ENCODE assay signal across 1 cellular context in the genomic region with DNA sequence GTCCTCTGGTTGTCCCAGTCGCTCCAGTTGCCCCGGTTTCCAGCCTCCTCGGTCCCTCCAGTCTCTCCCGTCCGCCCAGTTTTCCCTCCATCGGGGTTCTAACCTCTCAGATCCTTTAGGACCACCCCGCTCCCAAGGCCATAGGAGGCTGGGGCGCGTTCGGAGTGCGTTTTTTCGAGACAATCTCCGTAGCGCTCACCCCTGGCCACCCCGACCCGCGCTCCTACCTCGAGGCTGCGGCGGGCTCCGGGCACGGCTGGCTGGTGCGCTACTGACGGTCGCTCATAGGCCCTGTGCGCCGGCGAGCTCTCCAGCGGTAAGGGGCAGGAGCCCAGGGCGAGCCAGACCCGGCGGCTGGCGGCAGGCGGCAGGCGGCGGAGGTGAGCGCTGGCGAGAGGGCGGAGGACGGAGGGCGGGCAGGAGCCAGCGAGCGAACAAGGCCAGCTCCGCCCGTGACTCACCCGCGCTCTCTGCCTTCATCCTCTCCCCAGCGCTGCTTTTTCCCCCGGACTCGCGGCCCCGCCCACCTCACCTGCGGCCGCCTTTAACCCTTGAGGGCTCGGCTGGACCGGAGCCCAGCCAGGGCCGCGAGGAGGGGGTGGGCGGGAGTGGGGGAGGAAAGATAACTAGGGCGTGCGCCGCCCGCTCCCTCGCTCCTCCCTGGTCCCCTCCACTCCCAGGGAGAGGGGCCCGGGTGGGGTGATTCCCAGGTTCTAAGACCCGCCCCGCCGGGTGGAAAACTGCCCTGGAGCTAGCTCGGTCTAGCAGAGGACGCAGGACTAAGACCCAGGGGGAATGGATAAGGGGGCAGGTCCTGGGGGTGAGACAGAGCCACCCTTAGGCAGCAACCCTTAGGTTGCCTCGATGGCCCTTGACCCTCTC.
TF ChIP-seq lines count a peak whose summit lies in the region.

A gene (minus strand): TSS at position 472 of the 882 bp plus-strand sequence. CDS start 2,734 bp downstream, outside the sequence.

TF ChIP-seq in GM12878, 131 proteins besides CTCF, POLR2A, EP300 and RAD21 (continued from another document):
- TF ChIP-seq BHLHE40 (IDR thresholded peaks at IDR 0.05; ENCODE audit: borderline replicate concordance in 1 of 2, low read depth in 2 of 2, low read length in 1 of 2) = peak in 1 of 2 experiments; percentile 70; a peak in 1 of 4 replicates
